In genomic region chr2:128304715-128305554, GRCh38 we compare ENCODE assay signal across 8 cellular contexts. TPM values are rescaled to one million over a fixed set of nuclear protein-coding genes. Genes with fewer than 3 reads are reported as not detected.
DNase-seq lines count a peak whose midpoint lies in the region; ATAC-seq, FAIRE-seq and TF ChIP-seq lines count a peak whose summit lies in the region.

No MANE protein-coding gene starts in this region.

- no peak for TF ChIP-seq CTCF in keratinocyte (optimal IDR thresholded peaks at IDR 0.05 in 1 of 3, IDR thresholded peaks at IDR 0.05 in 1 of 3, conservative IDR thresholded peaks at IDR 0.05 in 1 of 3; ENCODE audit: extremely low read depth in 1 of 3, insufficient read depth in 2 of 3, low read length in 3 of 3)

- H2AFZ ChIP-seq in keratinocyte (ENCODE audit: control insufficient read depth, low read length): peak overlapping the region; percentile 72

- H3K9me3 ChIP-seq in keratinocyte (ENCODE audit: control insufficient read depth, low read depth, low read length) (no peaks in the 10 kb centered on the region), subcutaneous abdominal adipose tissue (ENCODE audit: control insufficient read depth in 5 of 5, low read length in 5 of 5) (no peaks in the 10 kb centered on the region)

- H3K36me3 ChIP-seq in keratinocyte (ENCODE audit: control insufficient read depth in 2 of 2, extremely low read depth in 1 of 2, insufficient read depth in 2 of 2, low read length in 2 of 2) (no peaks in the 10 kb centered on the region), subcutaneous abdominal adipose tissue (ENCODE audit: control insufficient read depth in 5 of 5, insufficient read depth in 5 of 5, low read length in 5 of 5) (no peaks in the 10 kb centered on the region)

- peak overlapping the region; percentile 96 for H3K27ac ChIP-seq in keratinocyte (ENCODE audit: control insufficient read depth, insufficient read depth, low read length)
- peak overlapping the region; percentile 50 for H3K27ac ChIP-seq in subcutaneous abdominal adipose tissue (ENCODE audit: low read depth, low read length)

- peaks cover 18% of the 10 kb centered on the region for H4K20me1 ChIP-seq in keratinocyte (ENCODE audit: control insufficient read depth, extremely low read depth, insufficient read depth, low read length)

- FAIRE-seq in keratinocyte (lab: Jason Lieb, UNC): peak; percentile 99

- peaks cover 7% of the 10 kb centered on the region for H3K9me1 ChIP-seq in keratinocyte (ENCODE audit: control insufficient read depth, extremely low read depth, insufficient read depth, low read length)

- peaks cover 68% of the 10 kb centered on the region for H3K79me2 ChIP-seq in keratinocyte (ENCODE audit: control insufficient read depth, insufficient read depth, low read length)

- H3K27me3 ChIP-seq in keratinocyte (ENCODE audit: control insufficient read depth, extremely low read depth, insufficient read depth, low read length): no peaks in the 10 kb centered on the region
- H3K27me3 ChIP-seq in subcutaneous abdominal adipose tissue (ENCODE audit: control insufficient read depth in 5 of 5, insufficient read depth in 4 of 5, low read length in 5 of 5): no peaks in the 10 kb centered on the region

- peak overlapping the region in 1 of 3 experiments; percentile 70 for H3K4me3 ChIP-seq in keratinocyte (ENCODE audit: control insufficient read depth in 2 of 3, extremely low read depth in 1 of 3, insufficient read depth in 2 of 3, low read depth in 1 of 3, low read length in 3 of 3)
- peak overlapping the region in 1 of 5 donors; percentile 31 for H3K4me3 ChIP-seq in subcutaneous abdominal adipose tissue (ENCODE audit: low read depth in 1 of 5, low read length in 5 of 5)

- peaks cover 47% of the 10 kb centered on the region for H3K4me1 ChIP-seq in keratinocyte (ENCODE audit: control insufficient read depth, extremely low read depth, insufficient read depth, low read length)
- H3K4me1 ChIP-seq in subcutaneous abdominal adipose tissue (ENCODE audit: control insufficient read depth in 5 of 5, insufficient read depth in 5 of 5, low read length in 5 of 5): peaks cover 19 to 86% (median 59%) of the 10 kb centered on the region in 5 donors

- peak; percentile 4 for DNase-seq in DMS53 treated with DMSO at 0.1 percent for 48 hours (lab: John Stamatoyannopoulos, UW; ENCODE audit: unreplicated experiment)
- DNase-seq in NCI-H187 treated with DMSO at 0.1 percent for 48 hours (lab: John Stamatoyannopoulos, UW): peak; percentile 19
- DNase-seq in astrocyte of the hippocampus (ENCODE audit: low read depth, low spot score): peak; percentile 96
- peak; percentile 100 for DNase-seq in keratinocyte (ENCODE audit: low read depth, low spot score)
- no peak for DNase-seq in KG1 (lab: John Stamatoyannopoulos, UW)

- peak overlapping the region; percentile 98 for H3K4me2 ChIP-seq in keratinocyte (ENCODE audit: control insufficient read depth, extremely low read depth, insufficient read depth, low read depth, low read length)

- dilution Hi-C loops in keratinocyte (cut with MboI; ENCODE audit: extremely low pct_ligation_motif_present, low sequenced_read_pairs): no loop called here

- ATAC-seq in GM19351 (IDR thresholded peaks at IDR 0.05; ENCODE audit: unreplicated experiment): no peak
- ATAC-seq in GM19023 (IDR thresholded peaks at IDR 0.05; ENCODE audit: unreplicated experiment): no peak

- H3K9ac ChIP-seq in keratinocyte (ENCODE audit: control insufficient read depth, extremely low read depth, insufficient read depth, low read length) (peak overlapping the region; percentile 89), subcutaneous abdominal adipose tissue (ENCODE audit: low read length in 5 of 5) (peak overlapping the region in 4 of 5 donors; percentile 26 to 54 (median 40))

RNA-seq across cellular contexts. Expression of gene HS6ST1, which starts 13.7 kb away (rescaled TPM):
- 6.3 to 10.1 TPM (median 9.2 TPM) in 3 replicates for polyA plus RNA-seq in keratinocyte
- 6.5 TPM for polyA plus RNA-seq in keratinocyte (2011; ENCODE audit: low read depth)
- 4.5 and 10.8 TPM in 2 replicates for polyA plus RNA-seq in keratinocyte (2011; cell fraction: cytosol; rRNA removed)
- 11.0 and 15.0 TPM in 2 replicates for polyA plus RNA-seq in keratinocyte (2011; cell fraction: nucleus; rRNA removed)
- 11.0 and 20.8 TPM in 2 replicates for polyA plus RNA-seq in keratinocyte (2012; ENCODE audit: low replicate concordance)
- polyA minus RNA-seq in keratinocyte: 10.4 to 23.9 TPM (median 14.1 TPM) in 3 replicates
- 30.3 TPM for polyA minus RNA-seq in keratinocyte (2011; cell fraction: cytosol; rRNA and poly(A)+ RNA removed)
- polyA minus RNA-seq in keratinocyte (2011; cell fraction: nucleus; rRNA and poly(A)+ RNA removed): 17.5 and 18.5 TPM in 2 replicates
